10 cellular contexts compared by ENCODE assay signal in the genomic region with DNA sequence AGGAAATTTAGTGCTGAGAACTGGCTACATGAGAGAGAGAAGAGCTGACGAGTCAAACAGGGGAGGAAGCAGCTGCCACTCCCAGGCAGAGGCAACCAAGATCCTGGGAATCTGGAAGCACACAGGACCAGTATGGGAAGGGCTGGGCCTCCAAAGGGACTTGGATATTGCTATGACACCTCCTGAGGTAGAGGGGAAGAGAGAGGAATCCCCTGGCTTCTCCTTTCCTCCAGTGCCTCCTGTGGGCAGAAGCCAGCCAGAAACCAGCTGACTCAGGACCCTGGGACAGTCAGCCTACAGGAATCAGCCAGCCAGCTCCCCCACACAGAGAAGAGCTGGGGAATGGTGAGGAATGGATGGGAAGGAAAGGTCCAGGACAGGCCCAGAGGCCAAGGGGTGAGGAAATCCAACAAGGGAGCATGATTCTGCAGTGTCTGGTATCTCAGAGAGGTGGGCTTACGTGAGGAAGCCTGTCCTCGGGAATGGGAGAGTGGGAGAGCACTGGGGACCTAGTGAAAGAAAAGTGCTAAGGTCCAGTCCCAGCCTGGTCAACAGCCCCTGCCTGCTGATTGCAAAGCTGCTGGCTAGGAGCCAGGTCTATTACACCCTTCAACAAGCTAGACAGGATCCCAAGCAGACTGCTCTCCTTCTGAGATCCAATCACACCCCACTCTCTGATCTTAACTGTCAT. TPM values are rescaled to one million over a fixed set of nuclear protein-coding genes. Genes with fewer than 3 reads are reported as not detected.
DNase-seq lines count a peak whose midpoint lies in the region; ATAC-seq and TF ChIP-seq lines count a peak whose summit lies in the region.
"Had no signal": no experiment of that assay in that cellular context is flagged by ENCODE, and none has a peak within 500 bp of the region (broad histone marks: within the 10 kb centered on the region; RNA-seq: fewer than 3 reads in every experiment).

No MANE protein-coding gene starts in this region.

- peak overlapping the region; percentile 44 for H3K4me2 ChIP-seq in skeletal muscle satellite cell (ENCODE audit: low read length)

- H3K4me1 Mint-ChIP-seq in HFFc6 (ENCODE audit: low read depth): peaks cover 81% of the 10 kb centered on the region
- no peaks in the 10 kb centered on the region for H3K4me1 Mint-ChIP-seq in T-helper 2 cell treated with Interferon-gamma antibody and Interleukin-4, amounts not matched to agents 5 μg/mL and 100 μg/mL, for 36 hours (ENCODE audit: low read depth)
- H3K4me1 Mint-ChIP-seq: neural crest cell had no signal

- peaks cover 25% of the 10 kb centered on the region for H3K36me3 Mint-ChIP-seq in HFFc6 (ENCODE audit: low read depth)
- no peaks in the 10 kb centered on the region for H3K36me3 Mint-ChIP-seq in T-helper 2 cell treated with Interferon-gamma antibody and Interleukin-4, amounts not matched to agents 5 μg/mL and 100 μg/mL, for 36 hours (ENCODE audit: low read depth)

- DNase-seq in HFFc6: peak; percentile 69
- DNase-seq in RPMI7951 (ENCODE audit: low read depth): peak; percentile 83
- DNase-seq in foreskin keratinocyte: no peak
- DNase-seq in NCI-H128 (lab: John Stamatoyannopoulos, UW; ENCODE audit: unreplicated experiment): no peak
- no peak for DNase-seq in HAP-1 (ENCODE audit: low spot score in 2 of 2)
- DNase-seq in T-helper 2 cell treated with Interferon-gamma antibody and Interleukin-4, amounts not matched to agents 5 μg/mL and 100 μg/mL, for 36 hours (ENCODE audit: low spot score): no peak

- H3K4me3 Mint-ChIP-seq in HFFc6: peak overlapping the region; percentile 10
- H3K4me3 Mint-ChIP-seq in T-helper 2 cell treated with Interferon-gamma antibody and Interleukin-4, amounts not matched to agents 5 μg/mL and 100 μg/mL, for 36 hours: no peak overlapping the region
- H3K4me3 Mint-ChIP-seq: neural crest cell had no signal

- H3K27me3 Mint-ChIP-seq in HFFc6 (ENCODE audit: insufficient read depth): peaks cover 2% of the 10 kb centered on the region; the same call in 1 of the 2 replicates
- H3K27me3 Mint-ChIP-seq in T-helper 2 cell treated with Interferon-gamma antibody and Interleukin-4, amounts not matched to agents 5 μg/mL and 100 μg/mL, for 36 hours (ENCODE audit: low read depth): peaks cover 12% of the 10 kb centered on the region

- ATAC-seq in foreskin keratinocyte (peak; percentile 20), GM18511 (IDR thresholded peaks at IDR 0.05; ENCODE audit: unreplicated experiment) (no peak)

- in situ Hi-C loops in HAP-1 (cut with MboI; ENCODE audit: low sequenced_read_pairs): no loop called here

- H3K27ac ChIP-seq in foreskin keratinocyte: no peak overlapping the region

- peak overlapping the region; percentile 90 for H3K27ac Mint-ChIP-seq in HFFc6
- no peak overlapping the region for H3K27ac Mint-ChIP-seq in T-helper 2 cell treated with Interferon-gamma antibody and Interleukin-4, amounts not matched to agents 5 μg/mL and 100 μg/mL, for 36 hours

- H3K9me3 ChIP-seq in skeletal muscle satellite cell (replicated peaks; ENCODE audit: low read length): no peaks in the 10 kb centered on the region
- H3K9me3 ChIP-seq in HAP-1: no peaks in the 10 kb centered on the region
- H3K9me3 ChIP-seq: Peyer's patch had no signal

- H3K4me3 ChIP-seq in skeletal muscle satellite cell (ENCODE audit: low read length) (no peak overlapping the region), HAP-1 (no peak overlapping the region)
- H3K4me3 ChIP-seq: Peyer's patch had no signal

- TF ChIP-seq CTCF in HFFc6 (IDR thresholded peaks at IDR 0.05): no peak; the same call in 1 of the 2 replicates
- no peak for TF ChIP-seq CTCF in foreskin keratinocyte (conservative IDR thresholded peaks at IDR 0.05)

- H3K27me3 ChIP-seq in foreskin keratinocyte (peaks cover 59% of the 10 kb centered on the region), skeletal muscle satellite cell (ENCODE audit: control insufficient read depth, insufficient read depth, low read length) (no peaks in the 10 kb centered on the region), HAP-1 (ENCODE audit: low read depth) (no peaks in the 10 kb centered on the region)
- H3K27me3 ChIP-seq: Peyer's patch had no signal

- H3K4me1 ChIP-seq in foreskin keratinocyte (no peaks in the 10 kb centered on the region), skeletal muscle satellite cell (ENCODE audit: control insufficient read depth, insufficient read depth, low read length) (peaks cover 51% of the 10 kb centered on the region), HAP-1 (no peaks in the 10 kb centered on the region)

- peaks cover 15% of the 10 kb centered on the region for H3K36me3 ChIP-seq in skeletal muscle satellite cell (ENCODE audit: insufficient read depth, low read length)
- H3K36me3 ChIP-seq in HAP-1 (replicated peaks): no peaks in the 10 kb centered on the region
- H3K36me3 ChIP-seq: Peyer's patch had no signal

- H3K9ac ChIP-seq in skeletal muscle satellite cell (ENCODE audit: low read depth, low read length): peak overlapping the region; percentile 36

- H3K9me3 Mint-ChIP-seq in HFFc6: no peaks in the 10 kb centered on the region
- H3K9me3 Mint-ChIP-seq in T-helper 2 cell treated with Interferon-gamma antibody and Interleukin-4, amounts not matched to agents 5 μg/mL and 100 μg/mL, for 36 hours: no peaks in the 10 kb centered on the region
- H3K9me3 Mint-ChIP-seq: neural crest cell had no signal

RNA-seq across cellular contexts. Expression of gene NAV1, which starts 43.5 kb away (rescaled TPM):
- 10 to 100 TPM; 72.9 to 88.0 (median 78.4) TPM for total RNA-seq in HFFc6 (2021; fragmentation: NEBNext Ultra II Directional; extraction: Animal tissue kit (Norgen Biotek cat#: 25700))
- 24.7 and 27.6 TPM in 2 replicates for total RNA-seq in RPMI7951 (2014; rRNA removed; shearing (Covaris generic))
- total RNA-seq in foreskin keratinocyte: 46.1 and 50.4 TPM in 2 replicates
- polyA plus RNA-seq in foreskin keratinocyte: 8.8 and 12.3 TPM in 2 replicates
- 43.9 and 60.7 TPM in 2 replicates for total RNA-seq in skeletal muscle satellite cell (2012; rRNA removed)

Comparison
In these comparisons a context has a peak if more than half of its experiments do, and no peak if none do; other contexts are left out.
1. DNase-seq: peak in HFFc6 (single experiment) and RPMI7951 (single experiment); none in foreskin keratinocyte (0 of 2), NCI-H128 (single experiment), HAP-1 (0 of 2) and T-helper 2 cell treated with Interferon-gamma antibody and Interleukin-4, amounts not matched to agents 5 μg/mL and 100 μg/mL, for 36 hours (single experiment).